7 cellular contexts compared by ENCODE assay signal in the genomic region with DNA sequence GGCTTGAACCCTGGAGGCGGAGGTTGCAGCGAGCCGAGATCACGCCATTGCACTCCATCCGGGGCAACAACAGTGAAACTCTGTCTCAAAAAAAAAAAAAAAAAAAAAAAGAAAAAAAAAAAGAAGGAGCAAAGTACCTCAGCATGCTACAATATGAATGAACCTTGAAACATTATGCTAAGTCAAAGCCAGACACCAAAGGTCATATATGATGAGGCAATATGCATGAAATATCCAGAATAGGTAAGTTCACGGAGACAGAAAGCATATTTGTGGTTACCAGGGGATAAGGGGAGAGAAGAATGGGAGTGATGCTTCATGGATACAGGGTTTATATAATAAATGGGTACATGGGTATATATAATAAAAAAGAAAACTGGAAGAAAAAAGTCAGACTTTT.
"Had no signal": no experiment of that assay in that cellular context is flagged by ENCODE, and none has a peak within 500 bp of the region (broad histone marks: within the 10 kb centered on the region; RNA-seq: fewer than 3 reads in every experiment).

No MANE protein-coding gene starts in this region.

- H3K4me3 ChIP-seq: GM23338 had no signal

- FAIRE-seq: H1, H54, HTR-8/SVneo had no signal

- ATAC-seq: GM23338 had no signal

- DNase-seq: H9, HCEC 1CT, KBM-7 had no signal
